In genomic region chr9:37700131-37700530, GRCh38 we compare ENCODE assay signal across 17 cellular contexts.
DNase-seq lines count a peak whose midpoint lies in the region; ATAC-seq and TF ChIP-seq lines count a peak whose summit lies in the region.
"Had no signal": no experiment of that assay in that cellular context is flagged by ENCODE, and none has a peak within 500 bp of the region (broad histone marks: within the 10 kb centered on the region; RNA-seq: fewer than 3 reads in every experiment).

No MANE protein-coding gene starts in this region.

- H3K9ac ChIP-seq in BLaER1 treated with 17β-estradiol and CSF1 and Interleukin-3, amounts not matched to agents 10 nM and 100 nM, result no peak overlapping the region
- H3K9ac ChIP-seq: GM23248 had no signal

- peak; percentile 6 for DNase-seq in left kidney (ENCODE audit: low read depth, low spot score)
- no peak for DNase-seq in NCI-H1092 treated with DMSO at 0.1 percent for 48 hours (lab: John Stamatoyannopoulos, UW)
- DNase-seq: ACHN; BE2C; CD4-positive, alpha-beta memory T cell; DMS153; DND-41; EL; GM23248 had no signal

- H3K36me3 ChIP-seq in BLaER1 treated with 17β-estradiol and CSF1 and Interleukin-3, amounts not matched to agents 10 nM and 100 nM, result no peaks in the 10 kb centered on the region
- H3K36me3 ChIP-seq: BE2C, HAP-1 had no signal

- peaks cover 0 to 7% (median 0%) of the 10 kb centered on the region in 11 experiments; a peak in 5 of 22 replicates for H3K9me3 ChIP-seq in BLaER1 treated with 17β-estradiol and CSF1 and Interleukin-3, amounts not matched to agents 10 nM and 100 nM (replicated peaks in 1 of 11)
- H3K9me3 ChIP-seq: BE2C, HAP-1 had no signal

- no peaks in the 10 kb centered on the region for H4K20me1 ChIP-seq in BLaER1 treated with 17β-estradiol and CSF1 and Interleukin-3, amounts not matched to agents 10 nM and 100 nM

- H3K4me2 ChIP-seq in BLaER1 treated with 17β-estradiol and CSF1 and Interleukin-3, amounts not matched to agents 10 nM and 100 nM, result peak overlapping the region in 10 of 11 experiments; percentile 2 to 79 (median 58); a peak in 18 of 22 replicates

- H3K4me1 ChIP-seq in BLaER1 treated with 17β-estradiol and CSF1 and Interleukin-3, amounts not matched to agents 10 nM and 100 nM, result peaks cover 0 to 26% (median 20%) of the 10 kb centered on the region in 10 experiments; a peak in 17 of 20 replicates
- H3K4me1 ChIP-seq: HAP-1 had no signal

- H3K27ac ChIP-seq in 22Rv1, result peak overlapping the region; percentile 70
- peak overlapping the region in 1 of 11 experiments; percentile 18; a peak in 2 of 22 replicates for H3K27ac ChIP-seq in BLaER1 treated with 17β-estradiol and CSF1 and Interleukin-3, amounts not matched to agents 10 nM and 100 nM
- peak overlapping the region; percentile 73 for H3K27ac ChIP-seq in VCaP
- H3K27ac ChIP-seq: GM23248, HL-60 had no signal

- no peak overlapping the region for H3K4me3 ChIP-seq in BLaER1 treated with 17β-estradiol and CSF1 and Interleukin-3, amounts not matched to agents 10 nM and 100 nM
- H3K4me3 ChIP-seq: GM12878, GM23248, HAP-1 had no signal

- ATAC-seq in GM19035 (IDR thresholded peaks at IDR 0.05; ENCODE audit: unreplicated experiment) (no peak), GM19455 (IDR thresholded peaks at IDR 0.05; ENCODE audit: unreplicated experiment) (no peak)
- ATAC-seq: GM12878 had no signal

- TF ChIP-seq CTCF in 22Rv1 (IDR thresholded peaks at IDR 0.05) (no peak), VCaP (conservative IDR thresholded peaks at IDR 0.05) (no peak)

- H3K27me3 ChIP-seq in BLaER1 treated with 17β-estradiol and CSF1 and Interleukin-3, amounts not matched to agents 10 nM and 100 nM, result no peaks in the 10 kb centered on the region
- H3K27me3 ChIP-seq: BE2C had no signal
